1 cellular context compared by ENCODE assay signal in the genomic region with DNA sequence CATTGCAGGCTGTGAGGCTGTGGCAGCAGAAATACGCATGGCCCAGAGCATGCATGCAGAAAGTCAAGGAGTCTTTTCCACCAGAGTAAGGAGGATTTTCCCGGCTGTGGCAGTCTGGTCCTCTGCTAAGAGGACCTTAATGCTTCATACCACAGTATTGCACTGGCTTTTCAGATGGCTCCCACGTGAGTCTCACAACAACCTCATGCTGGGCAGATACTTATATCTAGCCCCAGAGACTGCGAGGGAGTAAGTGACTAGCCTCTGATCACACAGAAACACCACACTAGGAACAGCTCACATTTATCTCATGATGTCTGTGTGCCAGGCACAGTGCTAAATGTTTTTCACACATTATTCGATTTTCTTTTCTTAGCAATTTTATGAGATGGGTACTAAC.
TF ChIP-seq lines count a peak whose summit lies in the region.

No MANE protein-coding gene starts in this region.

TF ChIP-seq in HEK293, 187 proteins besides CTCF, POLR2A, EP300 and RAD21:
- TF ChIP-seq ZIC2 (tag by site-specific recombination; IDR thresholded peaks at IDR 0.05) (peak; percentile 55), ZNF416 (tag by site-specific recombination; IDR thresholded peaks at IDR 0.05) (no peak)
